ENCODE assay signal across 13 cellular contexts in the genomic region with DNA sequence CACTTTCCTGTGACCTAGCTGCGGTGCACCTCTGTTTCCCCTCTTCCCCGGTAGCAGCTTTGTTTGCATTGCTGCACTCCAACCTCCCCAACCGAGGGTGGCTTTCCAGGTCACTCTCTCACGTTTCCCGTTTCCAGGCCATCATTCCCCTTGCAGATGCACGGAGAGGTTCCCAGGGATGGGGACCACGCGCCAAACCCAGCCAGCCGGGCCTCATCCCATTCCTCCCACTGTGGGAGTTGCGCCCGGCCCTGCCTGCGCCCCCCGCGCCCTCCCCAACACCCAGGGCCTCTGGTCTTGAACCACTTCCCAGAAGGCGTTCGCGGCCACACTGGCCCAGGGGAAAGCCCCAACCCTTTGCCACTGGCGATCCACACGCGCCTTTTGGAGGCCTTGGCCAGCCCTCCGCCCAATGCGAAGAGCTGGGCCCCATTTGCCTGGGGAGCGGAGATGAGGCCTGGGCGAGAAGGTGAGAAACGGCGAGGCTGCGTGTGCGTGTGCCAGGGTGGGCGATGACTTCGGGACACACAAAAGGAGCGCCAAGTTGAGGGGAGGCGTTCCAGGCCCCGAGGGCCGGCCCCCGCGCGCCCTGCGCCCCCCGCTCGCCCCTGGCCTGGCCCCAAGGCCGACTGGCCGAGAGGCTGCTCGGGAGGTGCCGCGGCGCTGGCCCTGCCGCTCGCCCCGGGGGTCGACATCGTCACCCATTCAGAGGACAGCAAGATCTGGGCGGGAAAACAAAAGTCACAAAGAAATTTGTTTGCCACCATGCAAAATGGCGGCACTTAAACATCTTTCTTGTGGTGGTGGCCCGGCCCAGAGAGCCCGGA. TPM values are rescaled to one million over a fixed set of nuclear protein-coding genes. Genes with fewer than 3 reads are reported as not detected.
DNase-seq lines count a peak whose midpoint lies in the region; ATAC-seq, FAIRE-seq and TF ChIP-seq lines count a peak whose summit lies in the region.
"Had no signal": no experiment of that assay in that cellular context is flagged by ENCODE, and none has a peak within 500 bp of the region (broad histone marks: within the 10 kb centered on the region; RNA-seq: fewer than 3 reads in every experiment).

No MANE protein-coding gene starts in this region.

- CTCF ChIA-PET in HepG2 (lab: Yijun Ruan, JAX; ENCODE audit: low intra/inter-chr PET ratio, low total read pairs) = no interaction called here

- no peak for TF ChIP-seq RAD21 in HepG2 (CRISPR knock-in tag; IDR thresholded peaks at IDR 0.05)

- no peaks in the 10 kb centered on the region for H3K36me3 ChIP-seq in HepG2 (replicated peaks in 1 of 2; ENCODE audit: control insufficient read depth in 1 of 2, insufficient read depth in 2 of 2, low read length in 2 of 2)
- H3K36me3 ChIP-seq in smooth muscle cell (ENCODE audit: low read depth) = no peaks in the 10 kb centered on the region

- H3K4me1 Mint-ChIP-seq in endothelial cell (ENCODE audit: unreplicated experiment) = peaks cover 71% of the 10 kb centered on the region

- H3K27ac ChIP-seq in HepG2 (ENCODE audit: extremely low read length, insufficient read depth, low read length) (peak overlapping the region; percentile 3), smooth muscle cell (ENCODE audit: low read depth) (peak overlapping the region; percentile 84)

- H3K9me3 Mint-ChIP-seq in endothelial cell (ENCODE audit: unreplicated experiment) = no peaks in the 10 kb centered on the region
- H3K9me3 Mint-ChIP-seq: IgD-negative memory B cell; T-helper 2 cell treated with Interferon-gamma antibody and Interleukin-4, amounts not matched to agents 5 μg/mL and 100 μg/mL, for 36 hours had no signal

- TF ChIP-seq EP300 in HepG2 (IDR thresholded peaks at IDR 0.05; ENCODE audit: low read depth in 2 of 2, low read length in 2 of 2) = no peak
- no peak for TF ChIP-seq EP300 in HepG2 (CRISPR knock-in tag; IDR thresholded peaks at IDR 0.05; ENCODE audit: borderline replicate concordance)

- no peak for ATAC-seq in HepG2
- ATAC-seq in HG03439 (IDR thresholded peaks at IDR 0.05; ENCODE audit: unreplicated experiment) = no peak
- ATAC-seq in activated CD4-positive, CD25-positive, alpha-beta regulatory T cell treated with anti-CD3 and anti-CD28 coated beads, Interleukin-2, amount 50 U/mL, for 24 hours = no peak

- POLR2A ChIA-PET in HepG2 (lab: Yijun Ruan, JAX) = interaction anchor here (1.4 to 2.2 kb wide), 3 partner anchors 13 to 18 kb away, joined by 3 to 33 read pairs (median 8); no protein-coding TSS in a partner anchor

- H3K27me3 Mint-ChIP-seq in endothelial cell (ENCODE audit: unreplicated experiment) = peaks cover 22% of the 10 kb centered on the region

- DNase-seq in HFF-Myc (ENCODE audit: extremely low read depth, low read depth) (no peak), endothelial cell (ENCODE audit: low spot score) (no peak), HepG2 (ENCODE audit: low spot score) (no peak), smooth muscle cell (lab: John Stamatoyannopoulos, UW; ENCODE audit: unreplicated experiment) (no peak), NCI-H748 (lab: John Stamatoyannopoulos, UW; ENCODE audit: unreplicated experiment) (no peak), glomerular visceral epithelial cell (ENCODE audit: extremely low spot score) (no peak)
- DNase-seq: activated gamma-delta T cell; NCI-H69; stimulated activated CD4-positive, alpha-beta T cell treated with anti-CD3 and anti-CD28 coated beads, Interleukin-1b, Interleukin-23, amount 100 ng/mL, for 48 hours had no signal

- H3K4me1 ChIP-seq in HepG2 (ENCODE audit: insufficient read depth, low read length) = peaks cover 93% of the 10 kb centered on the region
- H3K4me1 ChIP-seq in smooth muscle cell (ENCODE audit: low read depth) = peaks cover 89% of the 10 kb centered on the region

- peak overlapping the region; percentile 92 for H3K4me3 Mint-ChIP-seq in endothelial cell (ENCODE audit: unreplicated experiment)
- H3K4me3 Mint-ChIP-seq: IgD-negative memory B cell; T-helper 2 cell treated with Interferon-gamma antibody and Interleukin-4, amounts not matched to agents 5 μg/mL and 100 μg/mL, for 36 hours had no signal

- H3F3A ChIP-seq in smooth muscle cell (ENCODE audit: low read depth) = peaks cover 16% of the 10 kb centered on the region

- H3K9me3 ChIP-seq in HepG2 (ENCODE audit: low read length) (no peaks in the 10 kb centered on the region), smooth muscle cell (replicated peaks; ENCODE audit: low read depth) (no peaks in the 10 kb centered on the region)

- no TSS peak for BruUV-seq in HepG2 (replicated peaks; lab: Mats Ljungman, UMichigan)

- 90% methylated on average over 55 of the region's 55 CpGs for WGBS in HepG2 (ENCODE audit: low lambda C conversion rate)
- WGBS in smooth muscle cell (ENCODE audit: low lambda C conversion rate) = 30% methylated on average over 43 of the region's 55 CpGs

- H3K36me3 Mint-ChIP-seq in endothelial cell (ENCODE audit: low read depth, unreplicated experiment) = peaks cover 3% of the 10 kb centered on the region
- H3K36me3 Mint-ChIP-seq: IgD-negative memory B cell had no signal

- H4K20me1 ChIP-seq in HepG2 (ENCODE audit: insufficient read depth, low read length) (no peaks in the 10 kb centered on the region), smooth muscle cell (ENCODE audit: low read depth) (no peaks in the 10 kb centered on the region)

- no peak for TF ChIP-seq POLR2A in HepG2 (IDR thresholded peaks at IDR 0.05; ENCODE audit: insufficient read depth in 1 of 2, low read depth in 2 of 2, low read length in 2 of 2)

- FAIRE-seq in HepG2 (lab: Jason Lieb, UNC) = no peak

- H3K4me3 ChIP-seq in HFF-Myc (replicated peaks; ENCODE audit: low read depth, low read length) (peak overlapping the region; percentile 21), HepG2 (replicated peaks in 1 of 3; ENCODE audit: insufficient read depth in 1 of 3, low read depth in 2 of 3, low read length in 3 of 3) (no peak overlapping the region), smooth muscle cell (peak overlapping the region; percentile 61)

- H3K9ac ChIP-seq in HepG2 (ENCODE audit: insufficient read depth, low read depth, low read length) (no peak overlapping the region), smooth muscle cell (ENCODE audit: low read depth) (peak overlapping the region; percentile 84)

- H3K4me2 ChIP-seq in HepG2 (ENCODE audit: low read depth, low read length) (no peak overlapping the region), smooth muscle cell (peak overlapping the region; percentile 98)

- intact Hi-C loops in HepG2 (cut with micrococcal nuclease; ENCODE audit: unreplicated experiment) = no loop called here

- peak overlapping the region; percentile 98 for H3K27ac Mint-ChIP-seq in endothelial cell (ENCODE audit: unreplicated experiment)
- H3K27ac Mint-ChIP-seq: IgD-negative memory B cell; T-helper 2 cell treated with Interferon-gamma antibody and Interleukin-4, amounts not matched to agents 5 μg/mL and 100 μg/mL, for 36 hours had no signal

- TF ChIP-seq CTCF in HFF-Myc (IDR thresholded peaks at IDR 0.05; ENCODE audit: low read depth, low read length, missing control alignments) = no peak
- TF ChIP-seq CTCF in endothelial cell (IDR thresholded peaks at IDR 0.05; ENCODE audit: unreplicated experiment) = no peak
- TF ChIP-seq CTCF in HepG2 (CRISPR knock-in tag; IDR thresholded peaks at IDR 0.05) = no peak
- TF ChIP-seq CTCF in smooth muscle cell (IDR thresholded peaks at IDR 0.05; ENCODE audit: borderline replicate concordance, insufficient read depth, poor library complexity, severe bottlenecking) = no peak

- H3K27me3 ChIP-seq in HepG2 (ENCODE audit: control insufficient read depth in 1 of 2, insufficient read depth in 2 of 2, low read length in 2 of 2) (no peaks in the 10 kb centered on the region), smooth muscle cell (ENCODE audit: low read depth) (no peaks in the 10 kb centered on the region)

- H3K79me2 ChIP-seq in HepG2 (ENCODE audit: insufficient read depth, low read length) (no peaks in the 10 kb centered on the region), smooth muscle cell (ENCODE audit: low read depth) (peaks cover 59% of the 10 kb centered on the region)

- in situ Hi-C loops in HepG2 (cut with HindIII; ENCODE audit: extremely low pct_ligation_motif_present, low pct_unique_long_range_greater_than_20kb) = loop anchor here (25.0 kb wide), 1 partner anchor 803 kb away; a partner anchor contains a TSS

- H2AFZ ChIP-seq in HepG2 (ENCODE audit: low read length) (no peak overlapping the region), smooth muscle cell (ENCODE audit: low read depth) (peak overlapping the region; percentile 91)

RNA-seq across cellular contexts. Expression of a gene that starts 15.9 kb away (rescaled TPM):
- total RNA-seq in endothelial cell (ENCODE audit: unreplicated experiment) = 5.9 TPM
- total RNA-seq in HepG2 (2016; rRNA removed; fragmentation: Illumina TruSeq; extraction: Trizol) = 1.4 and 1.5 TPM in 2 replicates
- 0.35 and 0.40 TPM in 2 replicates for total RNA-seq in HepG2 (2016; cell fraction: cytosol; rRNA removed; fragmentation: Illumina TruSeq; extraction: Trizol; ENCODE audit: low read depth)
- total RNA-seq in HepG2 (2016; cell fraction: insoluble cytoplasmic fraction; rRNA removed; fragmentation: Illumina TruSeq; extraction: Trizol) = 1.1 and 1.2 TPM in 2 replicates
- 1.1 TPM in 2 replicates for total RNA-seq in HepG2 (2016; cell fraction: membrane; rRNA removed; fragmentation: Illumina TruSeq; extraction: Trizol)
- 1.4 TPM in 2 replicates for total RNA-seq in HepG2 (2016; cell fraction: nucleus; rRNA removed; fragmentation: Illumina TruSeq; extraction: Trizol)
- polyA plus RNA-seq in HepG2 (2011; rRNA removed) = 0.29 and 0.73 TPM in 2 replicates
- 0.17 and 0.19 TPM in 2 replicates for polyA plus RNA-seq in HepG2 (2011; cell fraction: cytosol; rRNA removed)
- 0.45 and 0.59 TPM in 2 replicates for polyA plus RNA-seq in HepG2 (2011; cell fraction: nucleus; rRNA removed)
- polyA plus RNA-seq in HepG2 (2012) = 0.24 and 0.85 TPM in 2 replicates
- polyA plus RNA-seq in HepG2 (2016; cell fraction: cytosol; fragmentation: Illumina TruSeq; extraction: Trizol; ENCODE audit: low read depth) = 0.11 and 0.58 TPM in 2 replicates
- 0.67 and 0.78 TPM in 2 replicates for polyA plus RNA-seq in HepG2 (2016; cell fraction: insoluble cytoplasmic fraction; fragmentation: Illumina TruSeq; extraction: Trizol; ENCODE audit: low read depth)
- polyA plus RNA-seq in HepG2 (2016; cell fraction: membrane; fragmentation: Illumina TruSeq; extraction: Trizol; ENCODE audit: low read depth) = 0.33 and 0.58 TPM in 2 replicates
- 2.7 and 2.8 TPM in 2 replicates for polyA plus RNA-seq in HepG2 (2016; cell fraction: nucleus; fragmentation: Illumina TruSeq; extraction: Trizol; ENCODE audit: insufficient read depth, low read depth)
- 0.12 and 0.28 TPM in 2 replicates for polyA minus RNA-seq in HepG2 (2011; rRNA and poly(A)+ RNA removed; ENCODE audit: low replicate concordance)
- polyA minus RNA-seq in HepG2 (2011; cell fraction: cytosol; rRNA and poly(A)+ RNA removed) = 0.49 and 0.88 TPM in 2 replicates
- polyA minus RNA-seq in HepG2 (2011; cell fraction: nucleus; rRNA and poly(A)+ RNA removed) = 0.50 and 0.52 TPM in 2 replicates
- total RNA-seq in smooth muscle cell = 1.2 and 1.8 TPM in 2 replicates
- polyA plus RNA-seq in smooth muscle cell = 0.50 and 0.53 TPM in 2 replicates
- polyA plus RNA-seq: IgD-negative memory B cell had no signal

RNA-seq across cellular contexts. Expression of a gene that starts 24.4 kb away (rescaled TPM):
- total RNA-seq in endothelial cell (ENCODE audit: unreplicated experiment) (50.6 TPM), HepG2 (2016; rRNA removed; fragmentation: Illumina TruSeq; extraction: Trizol) (39.3 and 51.3 TPM in 2 replicates), smooth muscle cell (43.6 and 44.6 TPM in 2 replicates)
- 32.5 and 35.1 TPM in 2 replicates for total RNA-seq in HepG2 (2016; cell fraction: cytosol; rRNA removed; fragmentation: Illumina TruSeq; extraction: Trizol; ENCODE audit: low read depth)
- 40.6 and 48.2 TPM in 2 replicates for total RNA-seq in HepG2 (2016; cell fraction: insoluble cytoplasmic fraction; rRNA removed; fragmentation: Illumina TruSeq; extraction: Trizol)
- total RNA-seq in HepG2 (2016; cell fraction: membrane; rRNA removed; fragmentation: Illumina TruSeq; extraction: Trizol) = 43.6 and 51.5 TPM in 2 replicates
- 132 and 141 TPM in 2 replicates for total RNA-seq in HepG2 (2016; cell fraction: nucleus; rRNA removed; fragmentation: Illumina TruSeq; extraction: Trizol)
- polyA plus RNA-seq in HepG2 (2011; rRNA removed) (72.1 and 84.1 TPM in 2 replicates), smooth muscle cell (6.8 and 10.8 TPM in 2 replicates)
- polyA plus RNA-seq in HepG2 (2011; cell fraction: cytosol; rRNA removed) = 52.6 and 55.4 TPM in 2 replicates
- 70.8 and 78.9 TPM in 2 replicates for polyA plus RNA-seq in HepG2 (2011; cell fraction: nucleus; rRNA removed)
- 36.4 and 36.6 TPM in 2 replicates for polyA plus RNA-seq in HepG2 (2012)
- 39.6 and 43.2 TPM in 2 replicates for polyA plus RNA-seq in HepG2 (2016; cell fraction: cytosol; fragmentation: Illumina TruSeq; extraction: Trizol; ENCODE audit: low read depth)
- 41.2 and 47.5 TPM in 2 replicates for polyA plus RNA-seq in HepG2 (2016; cell fraction: insoluble cytoplasmic fraction; fragmentation: Illumina TruSeq; extraction: Trizol; ENCODE audit: low read depth)
- polyA plus RNA-seq in HepG2 (2016; cell fraction: membrane; fragmentation: Illumina TruSeq; extraction: Trizol; ENCODE audit: low read depth) = 46.0 and 49.8 TPM in 2 replicates
- 59.3 and 60.4 TPM in 2 replicates for polyA plus RNA-seq in HepG2 (2016; cell fraction: nucleus; fragmentation: Illumina TruSeq; extraction: Trizol; ENCODE audit: insufficient read depth, low read depth)
- 65.5 and 210 TPM in 2 replicates for polyA minus RNA-seq in HepG2 (2011; rRNA and poly(A)+ RNA removed; ENCODE audit: low replicate concordance)
- polyA minus RNA-seq in HepG2 (2011; cell fraction: cytosol; rRNA and poly(A)+ RNA removed) = 28.0 and 33.0 TPM in 2 replicates
- 342 and 460 TPM in 2 replicates for polyA minus RNA-seq in HepG2 (2011; cell fraction: nucleus; rRNA and poly(A)+ RNA removed)

Comparison
In these comparisons a context has a peak if more than half of its experiments do, and no peak if none do; other contexts are left out.
1. H3K4me3 ChIP-seq: peak in HFF-Myc (single experiment) and smooth muscle cell (single experiment); none in HepG2 (0 of 3).